34 cellular contexts compared by ENCODE assay signal in genomic region chr18:49377742-49378141, GRCh38.
DNase-seq lines count a peak whose midpoint lies in the region; ATAC-seq, FAIRE-seq and TF ChIP-seq lines count a peak whose summit lies in the region.
"Had no signal": no experiment of that assay in that cellular context is flagged by ENCODE, and none has a peak within 500 bp of the region (broad histone marks: within the 10 kb centered on the region; RNA-seq: fewer than 3 reads in every experiment).

No MANE protein-coding gene starts in this region.

- TF ChIP-seq CTCF in 22Rv1 (IDR thresholded peaks at IDR 0.05), result no peak
- TF ChIP-seq CTCF in D721Med (IDR thresholded peaks at IDR 0.05; ENCODE audit: insufficient read depth, missing control alignments), result no peak
- no peak for TF ChIP-seq CTCF in HepG2 (CRISPR knock-in tag; IDR thresholded peaks at IDR 0.05)
- TF ChIP-seq CTCF in mesothelial cell of epicardium (IDR thresholded peaks at IDR 0.05; ENCODE audit: unreplicated experiment), result no peak
- TF ChIP-seq CTCF in CD4-positive, alpha-beta T cell (IDR thresholded peaks at IDR 0.05), result no peak

- ATAC-seq in HepG2, result peak; percentile 54; the same call in 2 of the 3 replicates
- ATAC-seq in CD4-positive, alpha-beta T cell (ENCODE audit: poor library complexity), result no peak
- ATAC-seq: A549; CD8-positive, alpha-beta T cell had no signal

- H3K4me3 ChIP-seq in HepG2 (replicated peaks in 1 of 3; ENCODE audit: insufficient read depth in 1 of 3, low read depth in 2 of 3, low read length in 3 of 3), result no peak overlapping the region
- H3K4me3 ChIP-seq: A549; BLaER1; BLaER1 treated with 17β-estradiol and CSF1 and Interleukin-3, amounts not matched to agents 10 nM and 100 nM had no signal

- TF ChIP-seq RAD21 in HepG2 (CRISPR knock-in tag; IDR thresholded peaks at IDR 0.05), result no peak

- intact Hi-C loops in HepG2 (cut with micrococcal nuclease; ENCODE audit: unreplicated experiment), result no loop called here
- intact Hi-C loops in CD4-positive, alpha-beta T cell (cut with DNase I, micrococcal nuclease), result no loop called here

- 0 out of 2 replicates have a peak overlapping the region, but pooled peaks have one; percentile 14 for H3K27ac ChIP-seq in 22Rv1
- peak overlapping the region; percentile 46 for H3K27ac ChIP-seq in HepG2 (ENCODE audit: extremely low read length, insufficient read depth, low read length)
- H3K27ac ChIP-seq in CD4-positive, alpha-beta T cell (ENCODE audit: low read depth, low read length), result no peak overlapping the region
- H3K27ac ChIP-seq: A549; BLaER1; BLaER1 treated with 17β-estradiol and CSF1 and Interleukin-3, amounts not matched to agents 10 nM and 100 nM; C4-2B had no signal

- no TSS peak for BruUV-seq in HepG2 (replicated peaks; lab: Mats Ljungman, UMichigan)

- H3K27me3 ChIP-seq in HepG2 (ENCODE audit: control insufficient read depth in 1 of 2, insufficient read depth in 2 of 2, low read length in 2 of 2), result no peaks in the 10 kb centered on the region
- no peaks in the 10 kb centered on the region for H3K27me3 ChIP-seq in CD4-positive, alpha-beta T cell (ENCODE audit: control insufficient read depth, insufficient read depth, low read length)
- H3K27me3 ChIP-seq: BE2C; BLaER1; BLaER1 treated with 17β-estradiol and CSF1 and Interleukin-3, amounts not matched to agents 10 nM and 100 nM had no signal

- peaks cover 37% of the 10 kb centered on the region for H3K4me1 ChIP-seq in HepG2 (ENCODE audit: insufficient read depth, low read length)
- H3K4me1 ChIP-seq: A549; BE2C; BLaER1; BLaER1 treated with 17β-estradiol and CSF1 and Interleukin-3, amounts not matched to agents 10 nM and 100 nM; Caco-2 had no signal

- peak; percentile 51 for FAIRE-seq in D721Med (lab: Jason Lieb, UNC)
- peak; percentile 46 for FAIRE-seq in HepG2 (lab: Jason Lieb, UNC)
- FAIRE-seq: A204.1, A549 had no signal

- H3K4me3 Mint-ChIP-seq in mesothelial cell of epicardium, result no peak overlapping the region
- H3K4me3 Mint-ChIP-seq in CD4-positive, alpha-beta T cell, result no peak overlapping the region
- H3K4me3 Mint-ChIP-seq: B cell; CD14-positive monocyte; CD4-positive, alpha-beta memory T cell; CD4-positive, CD25-positive, alpha-beta regulatory T cell; CD8-positive, alpha-beta memory T cell; CD8-positive, alpha-beta T cell had no signal

- POLR2A ChIA-PET in HepG2 (lab: Yijun Ruan, JAX), result no interaction called here
- POLR2A ChIA-PET in CD4-positive, alpha-beta T cell (lab: Charles Lee), result no interaction called here

- DNase-seq in D721Med (ENCODE audit: insufficient read length, low spot score) (no peak), HuH-7 (ENCODE audit: low spot score) (peak; percentile 5), HepG2 (ENCODE audit: low spot score) (peak; percentile 34), NCI-H82 (lab: John Stamatoyannopoulos, UW) (no peak), mesothelial cell of epicardium (ENCODE audit: low spot score in 2 of 2, unreplicated experiment in 2 of 2) (no peak), NCI-H510A (lab: John Stamatoyannopoulos, UW) (no peak)
- no peak for DNase-seq in CD4-positive, alpha-beta T cell
- DNase-seq: 8988T; ACHN; AML-193; BE2C; C1 segment of cervical spinal cord; Caco-2; Calu3; CD4-positive, alpha-beta memory T cell; CD4-positive, CD25-positive, alpha-beta regulatory T cell; CD8-positive, alpha-beta memory T cell; CD8-positive, alpha-beta T cell; COR-L47; DMS 273 treated with DMSO at 0.1 percent for 48 hours; DMS153; DMS53; DMS79; DMS79 treated with DMSO at 0.1 percent for 48 hours; DND-41; EL had no signal

- no peak overlapping the region for H2AFZ ChIP-seq in HepG2 (ENCODE audit: low read length)

- in situ Hi-C loops in HepG2 (cut with HindIII; ENCODE audit: extremely low pct_ligation_motif_present, low pct_unique_long_range_greater_than_20kb), result no loop called here

- H3K27ac Mint-ChIP-seq in mesothelial cell of epicardium, result no peak overlapping the region
- no peak overlapping the region for H3K27ac Mint-ChIP-seq in CD4-positive, alpha-beta T cell
- H3K27ac Mint-ChIP-seq: B cell; CD14-positive monocyte; CD4-positive, alpha-beta memory T cell; CD4-positive, CD25-positive, alpha-beta regulatory T cell; CD8-positive, alpha-beta memory T cell; CD8-positive, alpha-beta T cell had no signal

- H3K4me1 Mint-ChIP-seq in mesothelial cell of epicardium, result peaks cover 2% of the 10 kb centered on the region
- peaks cover 15% of the 10 kb centered on the region for H3K4me1 Mint-ChIP-seq in CD4-positive, alpha-beta T cell (ENCODE audit: low read depth)
- H3K4me1 Mint-ChIP-seq: B cell; CD14-positive monocyte; CD4-positive, alpha-beta memory T cell had no signal

- no peak for TF ChIP-seq EP300 in HepG2 (IDR thresholded peaks at IDR 0.05; ENCODE audit: low read depth in 2 of 2, low read length in 2 of 2)
- no peak for TF ChIP-seq EP300 in HepG2 (CRISPR knock-in tag; IDR thresholded peaks at IDR 0.05; ENCODE audit: borderline replicate concordance)

- peaks cover 12% of the 10 kb centered on the region for H3K36me3 Mint-ChIP-seq in mesothelial cell of epicardium
- H3K36me3 Mint-ChIP-seq in CD4-positive, alpha-beta T cell (ENCODE audit: low read depth), result peaks cover 76% of the 10 kb centered on the region

- no peaks in the 10 kb centered on the region for H3K9me3 Mint-ChIP-seq in mesothelial cell of epicardium
- H3K9me3 Mint-ChIP-seq in CD4-positive, alpha-beta T cell, result no peaks in the 10 kb centered on the region
- H3K9me3 Mint-ChIP-seq: CD14-positive monocyte; CD4-positive, alpha-beta memory T cell; CD4-positive, CD25-positive, alpha-beta regulatory T cell; CD8-positive, alpha-beta memory T cell; CD8-positive, alpha-beta T cell had no signal

- CTCF ChIA-PET in HepG2 (lab: Yijun Ruan, JAX; ENCODE audit: low intra/inter-chr PET ratio, low total read pairs), result no interaction called here
- CTCF ChIA-PET in CD4-positive, alpha-beta T cell (lab: Charles Lee), result no interaction called here

- H3K36me3 ChIP-seq in HepG2 (replicated peaks in 1 of 2; ENCODE audit: control insufficient read depth in 1 of 2, insufficient read depth in 2 of 2, low read length in 2 of 2), result no peaks in the 10 kb centered on the region; a peak in 1 of 5 replicates
- H3K36me3 ChIP-seq: BE2C had no signal

- no peaks in the 10 kb centered on the region for H4K20me1 ChIP-seq in HepG2 (ENCODE audit: insufficient read depth, low read length)
- H4K20me1 ChIP-seq: BLaER1 had no signal

- H3K9me3 ChIP-seq in HepG2 (ENCODE audit: low read length), result no peaks in the 10 kb centered on the region
- H3K9me3 ChIP-seq in CD4-positive, alpha-beta T cell (ENCODE audit: control insufficient read depth, low read length), result no peaks in the 10 kb centered on the region
- H3K9me3 ChIP-seq: A549; BE2C; BLaER1; BLaER1 treated with 17β-estradiol and CSF1 and Interleukin-3, amounts not matched to agents 10 nM and 100 nM; Caco-2 had no signal

- WGBS in HepG2 (ENCODE audit: low lambda C conversion rate), result 31% methylated on average over 3 of the region's 3 CpGs

- peak overlapping the region; percentile 43 for H3K4me2 ChIP-seq in HepG2 (ENCODE audit: low read depth, low read length)
- H3K4me2 ChIP-seq: A549; BLaER1; BLaER1 treated with 17β-estradiol and CSF1 and Interleukin-3, amounts not matched to agents 10 nM and 100 nM had no signal

- H3K9ac ChIP-seq in HepG2 (ENCODE audit: insufficient read depth, low read depth, low read length), result no peak overlapping the region
- H3K9ac ChIP-seq: BLaER1; BLaER1 treated with 17β-estradiol and CSF1 and Interleukin-3, amounts not matched to agents 10 nM and 100 nM had no signal

- no peaks in the 10 kb centered on the region for H3K27me3 Mint-ChIP-seq in mesothelial cell of epicardium (ENCODE audit: low read depth)
- no peaks in the 10 kb centered on the region for H3K27me3 Mint-ChIP-seq in CD4-positive, alpha-beta T cell
- H3K27me3 Mint-ChIP-seq: B cell; CD4-positive, alpha-beta memory T cell; CD4-positive, CD25-positive, alpha-beta regulatory T cell; CD8-positive, alpha-beta memory T cell had no signal

- TF ChIP-seq POLR2A in HepG2 (IDR thresholded peaks at IDR 0.05; ENCODE audit: insufficient read depth in 1 of 2, low read depth in 2 of 2, low read length in 2 of 2), result no peak

- no peaks in the 10 kb centered on the region for H3K79me2 ChIP-seq in HepG2 (ENCODE audit: insufficient read depth, low read length)

TF ChIP-seq in HepG2, 621 proteins besides CTCF, POLR2A, EP300 and RAD21 (continues in another document):
- TF ChIP-seq YEATS2 (CRISPR knock-in tag; IDR thresholded peaks at IDR 0.05; ENCODE audit: borderline replicate concordance) (no peak), ZGPAT (CRISPR knock-in tag; IDR thresholded peaks at IDR 0.05) (peak; percentile 38; the same call in 1 of the 2 replicates), ZFP36L1 (CRISPR knock-in tag; IDR thresholded peaks at IDR 0.05) (no peak)

Comparison
In these comparisons a context has a peak if more than half of its experiments do, and no peak if none do; other contexts are left out.
1. DNase-seq: peak in HuH-7 (single experiment) and HepG2 (single experiment); none in D721Med (single experiment), NCI-H82 (single experiment), mesothelial cell of epicardium (0 of 2), CD4-positive, alpha-beta T cell (0 of 10) and NCI-H510A (single experiment).